8 cellular contexts compared by ENCODE assay signal in genomic region chr13:39602614-39603366, GRCh38. TPM values are rescaled to one million over a fixed set of nuclear protein-coding genes. Genes with fewer than 3 reads are reported as not detected.
A peak's percentile ranks its signal among the peaks of the same experiment; 100 is the strongest.
DNase-seq lines count a peak whose midpoint lies in the region; ATAC-seq and TF ChIP-seq lines count a peak whose summit lies in the region.

Gene LHFPL6, minus strand, starts transcription at chr13:39603193.

- DNase-seq in NCI-H2081 (lab: John Stamatoyannopoulos, UW): peak; percentile 73 to 76
- peak; percentile 75 for DNase-seq in WERI-Rb-1
- no peak for DNase-seq in central memory CD8-positive, alpha-beta T cell (ENCODE audit: low spot score in 2 of 2)
- peak; percentile 88 for DNase-seq in iris pigment epithelial cell (ENCODE audit: low read depth)
- DNase-seq in smooth muscle cell (lab: John Stamatoyannopoulos, UW; ENCODE audit: unreplicated experiment): peak; percentile 78
- DNase-seq in NK-92 treated with Interleukin-12 subunit alpha and Interleukin-12 subunit beta, amount 100 ng/mL, for 24 hours (lab: John Stamatoyannopoulos, UW): no peak

- ATAC-seq in GM18505 (IDR thresholded peaks at IDR 0.05; ENCODE audit: unreplicated experiment) (peak; percentile 93), HG02798 (IDR thresholded peaks at IDR 0.05; ENCODE audit: poor library complexity, unreplicated experiment) (peak; percentile 96)
- ATAC-seq in central memory CD8-positive, alpha-beta T cell (replicated peaks; ENCODE audit: extremely low read depth, poor library complexity, severe bottlenecking): peak; percentile 67

- H3K9me3 ChIP-seq in WERI-Rb-1 (ENCODE audit: severe bottlenecking) (no peaks in the 10 kb centered on the region), smooth muscle cell (replicated peaks; ENCODE audit: low read depth) (no peaks in the 10 kb centered on the region)

- peak within 1 kb of the TSS; percentile 97 for H3K4me2 ChIP-seq in smooth muscle cell

- H3F3A ChIP-seq in smooth muscle cell (ENCODE audit: low read depth): peaks cover 7% of the 10 kb centered on the region

- H3K27me3 ChIP-seq in WERI-Rb-1 (ENCODE audit: insufficient read depth, low read depth, severe bottlenecking): no peaks in the 10 kb centered on the region
- no peaks in the 10 kb centered on the region for H3K27me3 ChIP-seq in smooth muscle cell (ENCODE audit: low read depth)

- peaks cover 6% of the 10 kb centered on the region for H3K4me1 Mint-ChIP-seq in central memory CD8-positive, alpha-beta T cell

- TF ChIP-seq CTCF in WERI-Rb-1 (IDR thresholded peaks at IDR 0.05; ENCODE audit: low read depth, low read length): peak; percentile 43; the same call in 1 of the 2 replicates
- peak; percentile 36 for TF ChIP-seq CTCF in smooth muscle cell (IDR thresholded peaks at IDR 0.05; ENCODE audit: borderline replicate concordance, insufficient read depth, poor library complexity, severe bottlenecking)

- peak within 1 kb of the TSS; percentile 91 for H3K9ac ChIP-seq in smooth muscle cell (ENCODE audit: low read depth)

- H3K4me1 ChIP-seq in smooth muscle cell (ENCODE audit: low read depth): peaks cover 23% of the 10 kb centered on the region

- H3K9me3 Mint-ChIP-seq in central memory CD8-positive, alpha-beta T cell: no peaks in the 10 kb centered on the region

- H3K4me3 ChIP-seq in WERI-Rb-1 (ENCODE audit: low read depth, low read length) (peak within 1 kb of the TSS; percentile 73), smooth muscle cell (peak within 1 kb of the TSS; percentile 72)

- peak within 1 kb of the TSS; percentile 92 for H2AFZ ChIP-seq in smooth muscle cell (ENCODE audit: low read depth)

- no peak within 1 kb of the TSS for H3K27ac Mint-ChIP-seq in central memory CD8-positive, alpha-beta T cell (ENCODE audit: low read depth)

- under 1% methylated on average over 47 of the region's 73 CpGs for WGBS in smooth muscle cell (ENCODE audit: low lambda C conversion rate)

- peaks cover 75% of the 10 kb centered on the region for H3K27me3 Mint-ChIP-seq in central memory CD8-positive, alpha-beta T cell

- H4K20me1 ChIP-seq in smooth muscle cell (ENCODE audit: low read depth): no peaks in the 10 kb centered on the region

- peaks cover 1% of the 10 kb centered on the region for H3K36me3 Mint-ChIP-seq in central memory CD8-positive, alpha-beta T cell (ENCODE audit: insufficient read depth)

- H3K27ac ChIP-seq in WERI-Rb-1 (peak within 1 kb of the TSS; percentile 59), smooth muscle cell (ENCODE audit: low read depth) (peak within 1 kb of the TSS; percentile 91)

- no peak for TF ChIP-seq POLR2A in GM18505 (IDR thresholded peaks at IDR 0.05; ENCODE audit: borderline replicate concordance, extremely low read depth, insufficient read depth, insufficient read length)

- peak within 1 kb of the TSS; percentile 64 for H3K4me3 Mint-ChIP-seq in central memory CD8-positive, alpha-beta T cell

- H3K36me3 ChIP-seq in WERI-Rb-1 (no peaks in the 10 kb centered on the region), smooth muscle cell (ENCODE audit: low read depth) (no peaks in the 10 kb centered on the region)

- peaks cover 32% of the 10 kb centered on the region for H3K79me2 ChIP-seq in smooth muscle cell (ENCODE audit: low read depth)

RNA-seq across cellular contexts. Expression of gene LHFPL6, which starts in this region (rescaled TPM):
- total RNA-seq in smooth muscle cell: 24.7 and 28.5 TPM in 2 replicates
- 43.6 and 57.5 TPM in 2 replicates for polyA plus RNA-seq in smooth muscle cell

Comparison
In these comparisons a context has a peak if more than half of its experiments do, and no peak if none do; other contexts are left out.
1. DNase-seq: peak in NCI-H2081 (2 of 2), WERI-Rb-1 (single experiment), iris pigment epithelial cell (single experiment) and smooth muscle cell (single experiment); none in central memory CD8-positive, alpha-beta T cell (0 of 2) and NK-92 treated with Interleukin-12 subunit alpha and Interleukin-12 subunit beta, amount 100 ng/mL, for 24 hours (single experiment).
2. Peak in every context shown above with its lines, with median percentiles within 50 percentile points of each other: ATAC-seq.